ENCODE assay signal across 26 cellular contexts in the genomic region with DNA sequence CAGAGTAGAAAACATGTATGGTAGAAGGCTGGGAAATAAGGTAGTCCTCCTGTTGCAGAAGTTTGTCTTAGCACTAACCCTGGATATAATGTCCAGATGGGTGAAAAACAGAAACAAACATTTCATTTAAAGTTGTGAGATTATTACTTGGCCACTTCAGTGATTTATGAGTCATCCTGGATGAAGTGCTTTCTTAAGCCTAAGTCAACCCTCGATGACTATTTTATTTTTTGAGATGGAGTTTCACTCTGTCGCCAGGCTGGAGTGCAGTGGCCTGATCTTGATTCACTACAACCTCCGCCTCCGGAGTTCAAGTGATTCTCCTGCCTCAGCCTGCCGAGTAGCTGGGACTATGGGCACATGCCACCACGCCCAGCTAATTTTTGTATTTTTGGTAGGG. TPM values are rescaled to one million over a fixed set of nuclear protein-coding genes. Genes with fewer than 3 reads are reported as not detected.
A peak's percentile ranks its signal among the peaks of the same experiment; 100 is the strongest.
DNase-seq lines count a peak whose midpoint lies in the region; ATAC-seq and TF ChIP-seq lines count a peak whose summit lies in the region.
"Had no signal": no experiment of that assay in that cellular context is flagged by ENCODE, and none has a peak within 500 bp of the region (broad histone marks: within the 10 kb centered on the region; RNA-seq: fewer than 3 reads in every experiment).

No MANE protein-coding gene starts in this region.

- peaks cover 15% of the 10 kb centered on the region for H3K4me1 Mint-ChIP-seq in MCF 10A (ENCODE audit: insufficient read depth, unreplicated experiment)
- H3K4me1 Mint-ChIP-seq: neural crest cell had no signal

- no peak overlapping the region for H3K4me3 Mint-ChIP-seq in MCF 10A (ENCODE audit: unreplicated experiment)
- H3K4me3 Mint-ChIP-seq: activated CD8-positive, alpha-beta T cell treated with anti-CD3 and anti-CD28 coated beads, Interleukin-2, amount 10 ng/mL, durations not matched to agents 7 days and 5 days; CD4-positive, alpha-beta memory T cell; central memory CD8-positive, alpha-beta T cell; effector memory CD8-positive, alpha-beta T cell; neural crest cell had no signal

- peaks cover 2% of the 10 kb centered on the region for H3K4me1 ChIP-seq in right cardiac atrium (ENCODE audit: control insufficient read depth, insufficient read depth, low read length)
- peaks cover 3% of the 10 kb centered on the region for H3K4me1 ChIP-seq in testis

- H3K4me3 ChIP-seq in right cardiac atrium (ENCODE audit: low read length) (no peak overlapping the region), testis (no peak overlapping the region)
- H3K4me3 ChIP-seq: tibial nerve had no signal

- CTCF ChIA-PET in MCF 10A (lab: Yijun Ruan, JAX), result interaction anchor here (2.7 to 11.7 kb wide), 3 partner anchors 13 to 197 kb away, joined by 13 to 127 read pairs (median 26); no protein-coding TSS in a partner anchor

- H3K27ac ChIP-seq in right cardiac atrium (ENCODE audit: low read length), result peak overlapping the region; percentile 44
- no peak overlapping the region for H3K27ac ChIP-seq in testis
- H3K27ac ChIP-seq: KMS-11, tibial nerve had no signal

- TF ChIP-seq POLR2A in testis (IDR thresholded peaks at IDR 0.05), result no peak

- no peaks in the 10 kb centered on the region for H3K9me3 ChIP-seq in right cardiac atrium (ENCODE audit: control insufficient read depth, low read length)
- H3K9me3 ChIP-seq in testis, result no peaks in the 10 kb centered on the region
- H3K9me3 ChIP-seq: tibial nerve had no signal

- TF ChIP-seq CTCF in testis (IDR thresholded peaks at IDR 0.05) (no peak), MCF 10A (IDR thresholded peaks at IDR 0.05; ENCODE audit: unreplicated experiment) (no peak)

- H3K27me3 Mint-ChIP-seq in MCF 10A (ENCODE audit: insufficient read depth, unreplicated experiment), result no peaks in the 10 kb centered on the region
- H3K27me3 Mint-ChIP-seq: CD4-positive, alpha-beta memory T cell; central memory CD8-positive, alpha-beta T cell; effector memory CD8-positive, alpha-beta T cell had no signal

- H3K27me3 ChIP-seq in right cardiac atrium (ENCODE audit: control insufficient read depth, insufficient read depth), result no peaks in the 10 kb centered on the region
- no peaks in the 10 kb centered on the region for H3K27me3 ChIP-seq in testis
- H3K27me3 ChIP-seq: tibial nerve had no signal

- no peak overlapping the region for H3K27ac Mint-ChIP-seq in MCF 10A (ENCODE audit: low read depth, unreplicated experiment)
- H3K27ac Mint-ChIP-seq: activated CD8-positive, alpha-beta T cell treated with anti-CD3 and anti-CD28 coated beads, Interleukin-2, amount 10 ng/mL, durations not matched to agents 7 days and 5 days had no signal

- DNase-seq in right cardiac atrium (no peak), cardiac septum (ENCODE audit: low spot score) (no peak), astrocyte of the hippocampus (ENCODE audit: low read depth, low spot score) (peak; percentile 33), iris pigment epithelial cell (ENCODE audit: low read depth) (peak; percentile 79), NCI-H2107 treated with DMSO at 0.1 percent for 48 hours (lab: John Stamatoyannopoulos, UW; ENCODE audit: unreplicated experiment) (no peak), testis (no peak), GM19240 (ENCODE audit: insufficient read length, low spot score) (no peak), MCF 10A (ENCODE audit: unreplicated experiment) (no peak)
- DNase-seq: activated CD8-positive, alpha-beta T cell treated with anti-CD3 and anti-CD28 coated beads, Interleukin-2, amount 10 ng/mL, durations not matched to agents 7 days and 5 days; CD4-positive, alpha-beta memory T cell; effector memory CD8-positive, alpha-beta T cell; EL; hypothalamus; kidney glomerular epithelial cell; NCI-H1105; NCI-H2107; NCI-H524; SHP77 treated with DMSO at 0.1 percent for 48 hours; T-helper 1 cell had no signal

- no peaks in the 10 kb centered on the region for H3K9me3 Mint-ChIP-seq in MCF 10A (ENCODE audit: unreplicated experiment)
- H3K9me3 Mint-ChIP-seq: CD4-positive, alpha-beta memory T cell; central memory CD8-positive, alpha-beta T cell; effector memory CD8-positive, alpha-beta T cell; neural crest cell had no signal

- ATAC-seq in right cardiac atrium, result no peak
- ATAC-seq: activated CD8-positive, alpha-beta T cell treated with anti-CD3 and anti-CD28 coated beads, Interleukin-2, amount 10 ng/mL, durations not matched to agents 7 days and 5 days; effector memory CD8-positive, alpha-beta T cell; HCT116 had no signal

- H3K36me3 Mint-ChIP-seq in MCF 10A (ENCODE audit: insufficient read depth, unreplicated experiment), result peaks cover 90% of the 10 kb centered on the region

- intact Hi-C loops in right cardiac atrium (cut with DNase I) (no loop called here), cardiac septum (cut with DNase I) (no loop called here), testis (cut with DNase I; ENCODE audit: low total_unique reads) (no loop called here), MCF 10A (cut with micrococcal nuclease) (no loop called here)

- WGBS in right cardiac atrium, result 74% methylated on average over 6 of the region's 6 CpGs
- WGBS in testis, 2 donors, result 92 to 95% methylated on average over 6 of the region's 6 CpGs

- H3K36me3 ChIP-seq in testis (ENCODE audit: low read depth, missing control alignments), result no peaks in the 10 kb centered on the region

- BruUV-seq in MCF 10A (replicated peaks; lab: Mats Ljungman, UMichigan), result no TSS peak

- POLR2A ChIA-PET in MCF 10A (lab: Yijun Ruan, JAX), result interaction anchor here (0.6 to 3.7 kb wide), 3 partner anchors 9 to 36 kb away, joined by 3 to 22 read pairs (median 3); a partner anchor contains a TSS

RNA-seq across cellular contexts. Expression of a gene that starts 10.2 kb away (rescaled TPM):
- total RNA-seq in right cardiac atrium (100 to 1,000 TPM; 121 to 148 (median 144) TPM), cardiac septum (202 TPM), testis (10 to 100 TPM; 82.0 to 98.1 TPM), MCF 10A (2022) (114 and 139 TPM in 2 replicates)
- polyA plus RNA-seq in right cardiac atrium (87.6 TPM), testis (ENCODE audit: insufficient read depth, low read depth, low replicate concordance) (82.8 TPM)

RNA-seq across cellular contexts. Expression of a gene that starts 15.9 kb away (rescaled TPM):
- not detected for total RNA-seq in right cardiac atrium
- not detected for polyA plus RNA-seq in right cardiac atrium
- total RNA-seq in cardiac septum, result not detected
- total RNA-seq in testis, result under 1 TPM; 0.06 to 0.08 TPM
- polyA plus RNA-seq in testis (ENCODE audit: insufficient read depth, low read depth, low replicate concordance), result 0.08 TPM
- not detected in 2 replicates for total RNA-seq in MCF 10A (2022)
- total RNA-seq: A673; CD4-positive, alpha-beta memory T cell; neural crest cell; pulmonary artery endothelial cell; tibial nerve had no signal

RNA-seq across cellular contexts. Expression of a gene that starts 31.2 kb away (rescaled TPM):
- total RNA-seq in right cardiac atrium (10 to 100 TPM; 13.9 to 20.7 (median 17.3) TPM), cardiac septum (19.8 TPM), testis (10 to 100 TPM; 22.5 to 22.9 TPM), MCF 10A (2022) (8.8 and 12.3 TPM in 2 replicates)
- polyA plus RNA-seq in right cardiac atrium (10.5 TPM), testis (ENCODE audit: insufficient read depth, low read depth, low replicate concordance) (41.8 TPM)

Comparison
In these comparisons a context has a peak if more than half of its experiments do, and no peak if none do; other contexts are left out.
1. DNase-seq: peak in astrocyte of the hippocampus (single experiment) and iris pigment epithelial cell (single experiment); none in right cardiac atrium (0 of 3), cardiac septum (single experiment), NCI-H2107 treated with DMSO at 0.1 percent for 48 hours (single experiment), testis (single experiment), GM19240 (single experiment) and MCF 10A (single experiment).